Comparison of ENCODE assay signal across 1 cellular context in genomic region chr16:30983289-30983889, GRCh38.
TF ChIP-seq lines count a peak whose summit lies in the region.

No MANE protein-coding gene starts in this region.

TF ChIP-seq in HepG2, 621 proteins besides CTCF, POLR2A, EP300 and RAD21:
- TF ChIP-seq HNRNPLL (IDR thresholded peaks at IDR 0.05; ENCODE audit: low read depth, low read length, poor library complexity, severe bottlenecking), result peak; percentile 2
- TF ChIP-seq AKAP8 (CRISPR knock-in tag; IDR thresholded peaks at IDR 0.05), result 0 out of 2 replicates have a peak, but pooled peaks have one; percentile 52
- no peak for TF ChIP-seq THAP11 (CRISPR knock-in tag; IDR thresholded peaks at IDR 0.05)
- peak; percentile 33; the same call in 1 of the 2 replicates for TF ChIP-seq RBFOX2 (IDR thresholded peaks at IDR 0.05; ENCODE audit: low read depth, low read length)
- TF ChIP-seq ZBTB38 (CRISPR knock-in tag; IDR thresholded peaks at IDR 0.05), result peak; percentile 50; the same call in 1 of the 2 replicates
- no peak for TF ChIP-seq KDM4B (CRISPR knock-in tag; IDR thresholded peaks at IDR 0.05)
- no peak for TF ChIP-seq MBD4 (IDR thresholded peaks at IDR 0.05; ENCODE audit: borderline replicate concordance, low read length)
- TF ChIP-seq JARID2 (CRISPR knock-in tag; IDR thresholded peaks at IDR 0.05; ENCODE audit: insufficient replicate concordance), result no peak
- no peak for TF ChIP-seq SOX13 (IDR thresholded peaks at IDR 0.05)
- no peak for TF ChIP-seq SOX13 (CRISPR knock-in tag; conservative IDR thresholded peaks at IDR 0.05 in 1 of 2, IDR thresholded peaks at IDR 0.05 in 1 of 2)
- no peak for TF ChIP-seq ZKSCAN5 (CRISPR knock-in tag; IDR thresholded peaks at IDR 0.05)
- no peak for TF ChIP-seq CBFB (CRISPR knock-in tag; IDR thresholded peaks at IDR 0.05)
- TF ChIP-seq BATF2 (CRISPR knock-in tag; IDR thresholded peaks at IDR 0.05), result 0 out of 2 replicates have a peak, but pooled peaks have one; percentile 28
- peak; percentile 83 for TF ChIP-seq AGO2 (optimal IDR thresholded peaks at IDR 0.05; ENCODE audit: low read depth, low read length)
- TF ChIP-seq NONO (IDR thresholded peaks at IDR 0.05), result no peak
- TF ChIP-seq NONO (CRISPR knock-in tag; conservative IDR thresholded peaks at IDR 0.05), result 0 out of 2 replicates have a peak, but pooled peaks have one; percentile 50
TF ChIP-seq in HepG2: peak in this region for 7.
